ENCODE assay signal across 6 cellular contexts in the genomic region with DNA sequence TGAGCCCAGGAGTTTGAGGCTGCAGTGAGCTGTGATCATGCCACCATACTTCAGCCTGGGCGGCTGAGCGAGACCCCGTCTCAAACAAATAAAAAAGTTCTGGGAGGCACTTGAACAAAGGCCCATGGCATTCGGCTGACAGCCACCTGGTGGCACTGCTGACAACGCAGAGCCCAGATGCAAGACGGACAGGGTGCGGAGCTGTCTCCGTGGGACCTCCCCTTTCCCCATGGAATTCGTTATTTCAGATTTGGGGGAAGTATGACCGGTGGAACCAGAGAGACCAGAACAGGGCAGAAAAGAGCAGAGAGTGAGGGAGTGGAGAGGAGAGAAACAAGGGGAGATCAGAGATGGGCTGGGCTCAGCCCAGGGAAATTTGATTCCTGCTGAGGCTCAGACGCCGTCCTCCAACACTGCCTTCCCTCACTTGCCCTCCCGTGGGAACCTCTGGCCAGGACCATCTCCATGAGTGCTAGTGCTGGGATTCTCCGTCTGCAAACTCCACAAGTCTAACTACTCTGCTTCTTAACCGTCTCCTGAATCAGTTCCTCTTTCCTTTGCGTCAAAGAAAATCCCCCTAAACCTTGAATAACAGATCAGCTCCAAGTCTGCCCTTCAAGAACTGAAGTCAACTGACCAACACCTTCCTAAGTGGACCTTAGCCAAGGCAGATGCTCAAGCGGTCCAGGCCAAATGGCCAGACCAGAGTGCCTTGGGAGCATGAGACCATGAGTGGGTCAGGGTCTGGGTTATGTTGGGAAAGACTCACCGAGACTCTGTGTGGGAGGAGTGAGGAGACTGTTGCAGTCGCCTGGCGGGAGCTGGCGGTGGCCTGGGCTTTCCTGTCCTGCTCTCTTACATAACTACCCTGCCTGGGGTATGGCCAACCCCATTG. TPM values are rescaled to one million over a fixed set of nuclear protein-coding genes. Genes with fewer than 3 reads are reported as not detected.
DNase-seq lines count a peak whose midpoint lies in the region; ATAC-seq, FAIRE-seq and TF ChIP-seq lines count a peak whose summit lies in the region.

No MANE protein-coding gene starts in this region.

- H3K36me3 ChIP-seq in mesendoderm (ENCODE audit: control insufficient read depth, insufficient read depth, low read length): peaks cover 14% of the 10 kb centered on the region
- peaks cover 0 to 4% of the 10 kb centered on the region in 2 donors for H3K36me3 ChIP-seq in small intestine (ENCODE audit: control insufficient read depth in 2 of 2, insufficient read depth in 2 of 2, low read length in 2 of 2)

- no peak overlapping the region for H3K27ac ChIP-seq in mesendoderm (ENCODE audit: low read depth, low read length)
- no peak overlapping the region for H3K27ac ChIP-seq in small intestine (ENCODE audit: low read depth in 1 of 2, low read length in 1 of 2)

- H3K4me1 Mint-ChIP-seq in T-helper 17 cell: peaks cover 39% of the 10 kb centered on the region

- in situ Hi-C loops in GM13976 (cut with MboI; ENCODE audit: low sequenced_read_pairs, unreplicated experiment): no loop called here

- H3K18ac ChIP-seq in mesendoderm (ENCODE audit: low read length): no peak overlapping the region

- no peak for ATAC-seq in T-helper 17 cell

- H3K79me2 ChIP-seq in mesendoderm (ENCODE audit: control insufficient read depth, insufficient read depth, low read length): peaks cover 39% of the 10 kb centered on the region

- no peaks in the 10 kb centered on the region for H3K27me3 Mint-ChIP-seq in T-helper 17 cell

- TF ChIP-seq CTCF in GM13976 (IDR thresholded peaks at IDR 0.05; ENCODE audit: borderline replicate concordance, control extremely low read depth, extremely low read depth, insufficient read depth, missing control alignments): no peak

- WGBS in mesendoderm (ENCODE audit: extremely low coverage, insufficient coverage, low lambda C conversion rate): no CpG with 5 or more reads among the region's 21 CpGs
- WGBS in small intestine, 3 donors: 86 to 88% (median 88%) methylated on average over 21 of the region's 21 CpGs

- H3K9me3 ChIP-seq in T-helper 17 cell (ENCODE audit: control insufficient read depth, low read length, poor library complexity, severe bottlenecking) (no peaks in the 10 kb centered on the region), small intestine (ENCODE audit: control insufficient read depth, low read depth) (no peaks in the 10 kb centered on the region)

- H3K4ac ChIP-seq in mesendoderm (ENCODE audit: low read depth, low read length): no peak overlapping the region

- H3K36me3 Mint-ChIP-seq in T-helper 17 cell (ENCODE audit: low read depth): peaks cover 6% of the 10 kb centered on the region

- H2AK5ac ChIP-seq in mesendoderm (ENCODE audit: low read length): no peak overlapping the region

- H3K4me3 Mint-ChIP-seq in T-helper 17 cell: no peak overlapping the region

- H4K8ac ChIP-seq in mesendoderm (ENCODE audit: low read depth, low read length): no peak overlapping the region

- no peaks in the 10 kb centered on the region for H3K27me3 ChIP-seq in mesendoderm (ENCODE audit: insufficient read depth, low read length, poor library complexity)
- no peaks in the 10 kb centered on the region for H3K27me3 ChIP-seq in small intestine (ENCODE audit: control insufficient read depth in 2 of 2, insufficient read depth in 2 of 2, low read length in 2 of 2)

- H3K56ac ChIP-seq in mesendoderm (ENCODE audit: low read length): no peak overlapping the region

- FAIRE-seq in small intestine (lab: Jason Lieb, UNC): no peak

- peak overlapping the region; percentile 67 for H3K27ac Mint-ChIP-seq in T-helper 17 cell

- H3K9ac ChIP-seq in mesendoderm (ENCODE audit: low read length): no peak overlapping the region

- H2BK5ac ChIP-seq in mesendoderm (ENCODE audit: low read length): no peak overlapping the region

- H3K79me1 ChIP-seq in mesendoderm (ENCODE audit: low read length): peaks cover 31% of the 10 kb centered on the region

- no peaks in the 10 kb centered on the region for H3K4me1 ChIP-seq in mesendoderm (ENCODE audit: control insufficient read depth, low read depth, low read length)
- no peaks in the 10 kb centered on the region for H3K4me1 ChIP-seq in small intestine (ENCODE audit: control insufficient read depth in 2 of 2, insufficient read depth in 1 of 2, low read depth in 1 of 2, low read length in 1 of 2)

- H4K5ac ChIP-seq in mesendoderm (ENCODE audit: low read length): no peak overlapping the region

- DNase-seq in GM13976 (ENCODE audit: low spot score) (peak; percentile 52), T-helper 17 cell (no peak), mesendoderm (peak; percentile 62), small intestine (no peak), NCI-H1105 (lab: John Stamatoyannopoulos, UW) (no peak)
- no peak for DNase-seq in activated effector memory CD4-positive, alpha-beta T cell treated with Interleukin-2 at 50 U/mL for 16 hours

- H3K4me2 ChIP-seq in mesendoderm (ENCODE audit: low read length): no peak overlapping the region

- H2BK120ac ChIP-seq in mesendoderm (ENCODE audit: low read depth, low read length): no peak overlapping the region

- H2BK15ac ChIP-seq in mesendoderm (replicated peaks; ENCODE audit: low read depth): no peak overlapping the region

- H3K4me3 ChIP-seq in mesendoderm (ENCODE audit: low read length) (no peak overlapping the region), small intestine (ENCODE audit: low read depth in 1 of 2, low read length in 2 of 2) (no peak overlapping the region)

- no peak overlapping the region for H3K23ac ChIP-seq in mesendoderm (ENCODE audit: low read length)

RNA-seq across cellular contexts. Expression of a gene that starts 11.9 kb away (rescaled TPM):
- 10 to 100 TPM; 31.8 to 36.0 TPM for total RNA-seq in T-helper 17 cell
- polyA plus RNA-seq in mesendoderm (2013, experiment 1 of 2): 35.5 TPM
- polyA plus RNA-seq in mesendoderm (2013, experiment 2 of 2): 36.1 TPM
- polyA plus RNA-seq in small intestine: 10 to 100 TPM; 40.2 to 51.7 (median 44.3) TPM

RNA-seq across cellular contexts. Expression of a gene that starts 12.2 kb away (rescaled TPM):
- total RNA-seq in T-helper 17 cell: 10 to 100 TPM; 46.8 to 62.4 TPM
- 73.2 TPM for polyA plus RNA-seq in mesendoderm (2013, experiment 1 of 2)
- 74.5 TPM for polyA plus RNA-seq in mesendoderm (2013, experiment 2 of 2)
- polyA plus RNA-seq in small intestine: 10 to 100 TPM; 20.5 to 31.6 (median 24.2) TPM

RNA-seq across cellular contexts. Expression of a gene that starts 20.4 kb away (rescaled TPM):
- 100 to 1,000 TPM in 1 of 2 donors, 10 to 100 TPM in 1; 47.8 to 107 TPM for total RNA-seq in T-helper 17 cell
- 0.24 TPM for polyA plus RNA-seq in mesendoderm (2013, experiment 1 of 2)
- 0.15 TPM for polyA plus RNA-seq in mesendoderm (2013, experiment 2 of 2)
- 1 to 10 TPM in 2 of 3 donors, not detected in 1; 1.0 to 1.3 TPM for polyA plus RNA-seq in small intestine

RNA-seq across cellular contexts. Expression of a gene that starts 39.6 kb away (rescaled TPM):
- 10 to 100 TPM; 44.1 to 57.3 TPM for total RNA-seq in T-helper 17 cell
- 29.3 TPM for polyA plus RNA-seq in mesendoderm (2013, experiment 1 of 2)
- polyA plus RNA-seq in mesendoderm (2013, experiment 2 of 2): 28.2 TPM
- 10 to 100 TPM; 23.6 to 52.6 (median 36.2) TPM for polyA plus RNA-seq in small intestine

RNA-seq across cellular contexts. Expression of a gene that starts 39.9 kb away (rescaled TPM):
- 10 to 100 TPM; 19.2 to 33.8 TPM for total RNA-seq in T-helper 17 cell
- 74.2 TPM for polyA plus RNA-seq in mesendoderm (2013, experiment 1 of 2)
- polyA plus RNA-seq in mesendoderm (2013, experiment 2 of 2): 73.3 TPM
- 10 to 100 TPM; 30.6 to 54.9 (median 35.1) TPM for polyA plus RNA-seq in small intestine

Comparison
In these comparisons a context has a peak if more than half of its experiments do, and no peak if none do; other contexts are left out.
1. DNase-seq: peak in GM13976 (single experiment) and mesendoderm (single experiment); none in T-helper 17 cell (0 of 3), activated effector memory CD4-positive, alpha-beta T cell treated with Interleukin-2 at 50 U/mL for 16 hours (single experiment), small intestine (single experiment) and NCI-H1105 (single experiment).